8 cellular contexts compared by ENCODE assay signal in genomic region chr1:93042134-93042821, GRCh38. TPM values are rescaled to one million over a fixed set of nuclear protein-coding genes. Genes with fewer than 3 reads are reported as not detected.
DNase-seq lines count a peak whose midpoint lies in the region; ATAC-seq and TF ChIP-seq lines count a peak whose summit lies in the region.

No MANE protein-coding gene starts in this region.

- no peak for TF ChIP-seq POLR2A in thyroid gland (IDR thresholded peaks at IDR 0.05)

- H3K4me3 ChIP-seq in WI38 (ENCODE audit: low read depth, low read length), result peak overlapping the region; percentile 2; the same call in 1 of the 2 replicates
- no peak overlapping the region for H3K4me3 ChIP-seq in neural progenitor cell
- H3K4me3 ChIP-seq in thyroid gland (replicated peaks in 1 of 3), result no peak overlapping the region

- no peaks in the 10 kb centered on the region for H3F3A ChIP-seq in neural progenitor cell (ENCODE audit: low read depth)

- intact Hi-C loops in thyroid gland (cut with DNase I), result no loop called here

- no peaks in the 10 kb centered on the region for H3K9me3 ChIP-seq in neural progenitor cell (ENCODE audit: low read depth)
- no peaks in the 10 kb centered on the region for H3K9me3 ChIP-seq in thyroid gland

- WGBS in thyroid gland, 2 donors, result 76 to 80% methylated on average over 8 of the region's 8 CpGs

- no peaks in the 10 kb centered on the region for H3K4me1 Mint-ChIP-seq in neural progenitor cell

- no peak overlapping the region for H3K4me2 ChIP-seq in neural progenitor cell

- H3K27me3 ChIP-seq in neural progenitor cell, result no peaks in the 10 kb centered on the region
- no peaks in the 10 kb centered on the region for H3K27me3 ChIP-seq in thyroid gland

- H3K9me3 Mint-ChIP-seq in neural progenitor cell, result no peaks in the 10 kb centered on the region

- H3K27me3 Mint-ChIP-seq in neural progenitor cell (ENCODE audit: insufficient read depth, low read depth), result peaks cover 3% of the 10 kb centered on the region

- TF ChIP-seq CTCF in WI38 (IDR thresholded peaks at IDR 0.05; ENCODE audit: low read depth, low read length) (no peak), neural progenitor cell (IDR thresholded peaks at IDR 0.05) (no peak), thyroid gland (IDR thresholded peaks at IDR 0.05) (no peak)

- H3K9ac ChIP-seq in neural progenitor cell, result no peak overlapping the region

- H3K36me3 ChIP-seq in neural progenitor cell (no peaks in the 10 kb centered on the region), thyroid gland (no peaks in the 10 kb centered on the region)

- DNase-seq in stimulated activated CD4-positive, alpha-beta T cell treated with anti-CD3 and anti-CD28 coated beads, Interleukin-15, amount 100 ng/mL, for 24 hours, result peak; percentile 11
- no peak for DNase-seq in stimulated activated CD4-positive, alpha-beta T cell treated with anti-CD3 and anti-CD28 coated beads, Interleukin-4, amount 100 ng/mL, for 1 hour
- no peak for DNase-seq in neural progenitor cell (ENCODE audit: low spot score)
- no peak for DNase-seq in DMS79 treated with DMSO at 0.1 percent for 48 hours (lab: John Stamatoyannopoulos, UW)
- no peak for DNase-seq in putamen (ENCODE audit: low spot score)
- DNase-seq in thyroid gland, result no peak

- no peak overlapping the region for H3K27ac ChIP-seq in neural progenitor cell
- no peak overlapping the region for H3K27ac ChIP-seq in thyroid gland

- no peak overlapping the region for H3K4me3 Mint-ChIP-seq in neural progenitor cell

- H4K20me1 ChIP-seq in neural progenitor cell (ENCODE audit: low read depth), result no peaks in the 10 kb centered on the region

- H3K4me1 ChIP-seq in neural progenitor cell (no peaks in the 10 kb centered on the region), thyroid gland (no peaks in the 10 kb centered on the region)

- peak overlapping the region; percentile 63 for H2AFZ ChIP-seq in neural progenitor cell (replicated peaks)

- H3K27ac Mint-ChIP-seq in neural progenitor cell, result no peak overlapping the region

- H3K36me3 Mint-ChIP-seq in neural progenitor cell, result no peaks in the 10 kb centered on the region

- H3K79me2 ChIP-seq in neural progenitor cell (ENCODE audit: low read depth), result no peaks in the 10 kb centered on the region

- peak; percentile 94 for ATAC-seq in HG03066 (IDR thresholded peaks at IDR 0.05; ENCODE audit: low read depth, unreplicated experiment)

RNA-seq across cellular contexts. Expression of gene MTF2, which starts 36.8 kb away (rescaled TPM):
- 118 and 149 TPM in 2 replicates for total RNA-seq in neural progenitor cell (ENCODE audit: low replicate concordance)
- total RNA-seq in thyroid gland, result 10 to 100 TPM; 29.2 to 59.8 (median 35.0) TPM
